ENCODE assay signal across 24 cellular contexts in genomic region chr1:45658171-45658570, GRCh38.
"Had no signal": no experiment of that assay in that cellular context is flagged by ENCODE, and none has a peak within 500 bp of the region (broad histone marks: within the 10 kb centered on the region; RNA-seq: fewer than 3 reads in every experiment).

No MANE protein-coding gene starts in this region.

- H3K4me3 Mint-ChIP-seq: activated CD8-positive, alpha-beta T cell treated with anti-CD3 and anti-CD28 coated beads for 36 hours; activated naive CD4-positive, alpha-beta T cell treated with anti-CD3 and anti-CD28 coated beads for 36 hours; activated T-helper 1 cell treated with anti-CD3 and anti-CD28 coated beads, Interleukin-12 subunit alpha, Interleukin-12 subunit beta, Interleukin-2, Interleukin-4 antibody, amounts not matched to agents 30 ng/mL and 10 ng/mL and 1 ng/mL, durations not matched to agents 14 hours and 24 hours and 36 hours; dendritic cell treated with granulocyte-macrophage colony-stimulating factor and Interleukin-4, amounts not matched to agents 40 ng/mL and 50 ng/mL, for 4 days; endodermal cell; mesothelial cell of epicardium; naive thymus-derived CD4-positive, alpha-beta T cell; T-helper 1 cell treated with Interleukin-12 subunit alpha and Interleukin-12 subunit beta and Interleukin-4 antibody, amounts not matched to agents 30 μg/mL and 1 μg/mL, for 36 hours had no signal

- H3K27ac Mint-ChIP-seq: activated CD8-positive, alpha-beta T cell treated with anti-CD3 and anti-CD28 coated beads for 36 hours; activated naive CD4-positive, alpha-beta T cell treated with anti-CD3 and anti-CD28 coated beads for 36 hours; activated T-helper 1 cell treated with anti-CD3 and anti-CD28 coated beads, Interleukin-12 subunit alpha, Interleukin-12 subunit beta, Interleukin-2, Interleukin-4 antibody, amounts not matched to agents 30 ng/mL and 10 ng/mL and 1 ng/mL, durations not matched to agents 14 hours and 24 hours and 36 hours; dendritic cell treated with granulocyte-macrophage colony-stimulating factor and Interleukin-4, amounts not matched to agents 40 ng/mL and 50 ng/mL, for 4 days; endodermal cell; mesothelial cell of epicardium; T-helper 1 cell treated with Interleukin-12 subunit alpha and Interleukin-12 subunit beta and Interleukin-4 antibody, amounts not matched to agents 30 μg/mL and 1 μg/mL, for 36 hours had no signal

- H3K27me3 Mint-ChIP-seq: activated CD8-positive, alpha-beta T cell treated with anti-CD3 and anti-CD28 coated beads for 36 hours; dendritic cell treated with granulocyte-macrophage colony-stimulating factor and Interleukin-4, amounts not matched to agents 40 ng/mL and 50 ng/mL, for 4 days; naive thymus-derived CD4-positive, alpha-beta T cell had no signal

- H3K9me3 Mint-ChIP-seq: activated CD8-positive, alpha-beta T cell treated with anti-CD3 and anti-CD28 coated beads for 36 hours; activated naive CD4-positive, alpha-beta T cell treated with anti-CD3 and anti-CD28 coated beads for 36 hours; activated T-helper 1 cell treated with anti-CD3 and anti-CD28 coated beads, Interleukin-12 subunit alpha, Interleukin-12 subunit beta, Interleukin-2, Interleukin-4 antibody, amounts not matched to agents 30 ng/mL and 10 ng/mL and 1 ng/mL, durations not matched to agents 14 hours and 24 hours and 36 hours; dendritic cell treated with granulocyte-macrophage colony-stimulating factor and Interleukin-4, amounts not matched to agents 40 ng/mL and 50 ng/mL, for 4 days; endodermal cell; mesothelial cell of epicardium; naive thymus-derived CD4-positive, alpha-beta T cell; T-helper 1 cell treated with Interleukin-12 subunit alpha and Interleukin-12 subunit beta and Interleukin-4 antibody, amounts not matched to agents 30 μg/mL and 1 μg/mL, for 36 hours had no signal

- DNase-seq: activated CD4-positive, alpha-beta T cell treated with anti-CD3 and anti-CD28 coated beads, Interleukin-2, amount 50 U/mL, for 1 hour; activated CD4-positive, CD25-positive, alpha-beta regulatory T cell treated with anti-CD3 and anti-CD28 coated beads, Interleukin-2, amount 50 U/mL, for 72 hours; activated CD8-positive, alpha-beta T cell treated with anti-CD3 and anti-CD28 coated beads for 36 hours; activated effector memory CD4-positive, alpha-beta T cell treated with anti-CD3 and anti-CD28 coated beads, Interleukin-2, amount 50 U/mL, for 16 hours; activated naive CD4-positive, alpha-beta T cell treated with anti-CD3 and anti-CD28 coated beads for 36 hours; amygdala; caudate nucleus; endodermal cell; foreskin fibroblast; heart left ventricle; left ventricle myocardium superior; naive thymus-derived CD4-positive, alpha-beta T cell; nucleus accumbens; stimulated activated CD4-positive, alpha-beta T cell treated with anti-CD3 and anti-CD28 coated beads, Interleukin-2, amount 100 ng/mL, for 48 hours; stimulated activated naive CD8-positive, alpha-beta T cell treated with anti-CD3 and anti-CD28 coated beads, Interleukin-15, Interleukin-2, amounts not matched to agents 100 U/mL and 50 U/mL, for 24 hours; T1000; testis; transverse colon; WERI-Rb-1 had no signal

- H3K4me1 Mint-ChIP-seq: endodermal cell had no signal

- ATAC-seq: activated CD8-positive, alpha-beta T cell treated with anti-CD3 and anti-CD28 coated beads for 36 hours; esophagus mucosa; heart left ventricle; left ventricle myocardium superior; naive thymus-derived CD4-positive, alpha-beta T cell; stimulated activated naive CD8-positive, alpha-beta T cell treated with anti-CD3 and anti-CD28 coated beads, Interleukin-15, Interleukin-2, amounts not matched to agents 100 U/mL and 50 U/mL, for 24 hours had no signal
